9 cellular contexts compared by ENCODE assay signal in the genomic region with DNA sequence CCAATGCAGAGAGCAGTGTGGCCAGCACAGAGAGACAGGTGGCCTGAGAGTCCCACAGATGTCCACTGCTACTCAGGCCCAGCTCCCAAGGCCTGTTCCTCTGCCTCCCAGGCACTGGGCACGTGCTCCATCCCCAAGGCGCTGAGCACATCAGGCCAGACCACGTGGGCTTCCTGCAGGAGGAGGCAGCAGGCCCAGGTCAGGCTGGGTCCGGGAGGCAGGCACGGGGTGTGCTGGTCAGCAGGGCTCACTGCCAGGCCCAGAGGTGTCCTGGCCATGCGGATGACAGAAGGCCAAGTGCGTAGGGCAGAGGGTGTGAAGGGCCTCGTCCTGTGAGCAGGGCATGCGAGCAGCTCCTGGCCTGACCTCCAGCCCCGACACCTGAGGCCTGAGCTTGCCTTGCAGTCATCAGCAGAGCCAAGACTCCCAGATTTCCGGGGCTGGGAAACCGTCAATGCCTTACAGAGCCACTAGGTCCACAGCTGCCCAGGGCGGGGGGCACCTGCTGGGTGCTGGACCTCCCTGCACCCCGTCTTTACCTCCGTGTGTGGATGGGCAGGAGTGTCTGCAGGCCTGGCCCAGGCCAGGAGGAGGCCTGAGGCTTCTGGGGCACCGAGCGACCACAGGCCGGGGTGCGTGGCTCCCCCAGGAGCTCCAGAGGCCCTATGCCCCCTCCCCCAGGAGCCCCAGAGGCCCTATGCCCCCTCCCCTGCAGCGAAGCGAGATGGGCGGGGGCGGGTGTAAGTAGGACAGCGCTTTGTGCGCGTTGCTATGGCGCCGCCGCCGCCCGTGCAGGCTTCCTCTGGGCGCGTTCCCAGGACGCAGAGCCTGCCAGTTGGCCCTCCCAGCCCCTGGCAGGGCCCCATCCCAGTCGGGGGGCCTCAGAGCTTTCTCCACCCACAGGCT. TPM values are rescaled to one million over a fixed set of nuclear protein-coding genes. Genes with fewer than 3 reads are reported as not detected.
A peak's percentile ranks its signal among the peaks of the same experiment; 100 is the strongest.
DNase-seq lines count a peak whose midpoint lies in the region; ATAC-seq and TF ChIP-seq lines count a peak whose summit lies in the region.
"Had no signal": no experiment of that assay in that cellular context is flagged by ENCODE, and none has a peak within 500 bp of the region (broad histone marks: within the 10 kb centered on the region; RNA-seq: fewer than 3 reads in every experiment).

No MANE protein-coding gene starts in this region.

- no peak for DNase-seq in HFFc6
- DNase-seq in ascending aorta (ENCODE audit: low spot score in 2 of 2) = no peak
- peak; percentile 86 for DNase-seq in sigmoid colon
- no peak for DNase-seq in central memory CD4-positive, alpha-beta T cell
- no peak for DNase-seq in ACHN
- DNase-seq in NCI-H128 (lab: John Stamatoyannopoulos, UW; ENCODE audit: unreplicated experiment) = no peak
- DNase-seq in natural killer cell = no peak
- DNase-seq: NCI-H226 had no signal

- no peak for TF ChIP-seq POLR2A in sigmoid colon (IDR thresholded peaks at IDR 0.05)

- ATAC-seq in natural killer cell = no peak

- TF ChIP-seq CTCF in HFFc6 (IDR thresholded peaks at IDR 0.05) (peak; percentile 17; the same call in 1 of the 2 replicates), ascending aorta (IDR thresholded peaks at IDR 0.05) (no peak), sigmoid colon (IDR thresholded peaks at IDR 0.05) (peak in 1 of 4 experiments; percentile 16), natural killer cell (IDR thresholded peaks at IDR 0.05) (no peak)

- H3K27ac ChIP-seq in ascending aorta = peak overlapping the region; percentile 66 to 88
- H3K27ac ChIP-seq in layer of hippocampus (ENCODE audit: low read depth, low read length) = peak overlapping the region; percentile 93
- peak overlapping the region; percentile 92 to 98 (median 94) for H3K27ac ChIP-seq in sigmoid colon

- H3K27ac Mint-ChIP-seq in HFFc6 = no peak overlapping the region
- H3K27ac Mint-ChIP-seq in natural killer cell = no peak overlapping the region

- no peaks in the 10 kb centered on the region for H3K9me3 ChIP-seq in ascending aorta
- H3K9me3 ChIP-seq in sigmoid colon = no peaks in the 10 kb centered on the region

- H3K9me3 Mint-ChIP-seq in HFFc6 (no peaks in the 10 kb centered on the region), natural killer cell (no peaks in the 10 kb centered on the region)

- WGBS in sigmoid colon, 2 donors = 46 to 75% methylated on average over 35 of the region's 35 CpGs

- H3K4me3 ChIP-seq in ascending aorta (no peak overlapping the region), sigmoid colon (peak overlapping the region in 1 of 4 donors; percentile 3)

- H3K27me3 Mint-ChIP-seq in HFFc6 (ENCODE audit: insufficient read depth) = peaks cover 4% of the 10 kb centered on the region
- peaks cover 0 to 2% of the 10 kb centered on the region in 2 donors for H3K27me3 Mint-ChIP-seq in natural killer cell (ENCODE audit: low read depth in 2 of 2)

- no peak for TF ChIP-seq EP300 in sigmoid colon (IDR thresholded peaks at IDR 0.05)

- intact Hi-C loops in ascending aorta (cut with DNase I) = no loop called here
- intact Hi-C loops in sigmoid colon (cut with DNase I) = no loop called here
- intact Hi-C loops in natural killer cell (cut with micrococcal nuclease) = no loop called here

- peaks cover 54 to 64% of the 10 kb centered on the region in 2 donors for H3K4me1 ChIP-seq in ascending aorta
- H3K4me1 ChIP-seq in sigmoid colon = peaks cover 0 to 93% (median 90%) of the 10 kb centered on the region in 4 donors

- peaks cover 15% of the 10 kb centered on the region for H3K4me1 Mint-ChIP-seq in HFFc6 (ENCODE audit: low read depth)
- peaks cover 0 to 5% of the 10 kb centered on the region in 2 donors for H3K4me1 Mint-ChIP-seq in natural killer cell

- H3K36me3 Mint-ChIP-seq in HFFc6 (ENCODE audit: low read depth) = no peaks in the 10 kb centered on the region
- H3K36me3 Mint-ChIP-seq in natural killer cell = no peaks in the 10 kb centered on the region

- H3K27me3 ChIP-seq in ascending aorta = no peaks in the 10 kb centered on the region
- H3K27me3 ChIP-seq in layer of hippocampus (ENCODE audit: control insufficient read depth, insufficient read depth, low read length) = no peaks in the 10 kb centered on the region
- H3K27me3 ChIP-seq in sigmoid colon = no peaks in the 10 kb centered on the region

- no peak overlapping the region for H3K4me3 Mint-ChIP-seq in HFFc6
- H3K4me3 Mint-ChIP-seq in natural killer cell = no peak overlapping the region

- in situ Hi-C loops in ACHN (cut with HindIII; ENCODE audit: low pct_ligation_motif_present, low pct_unique_long_range_greater_than_20kb, low sequenced_read_pairs) = no loop called here

- H3K36me3 ChIP-seq in ascending aorta (no peaks in the 10 kb centered on the region), sigmoid colon (no peaks in the 10 kb centered on the region)

RNA-seq across cellular contexts. Expression of a gene that starts 15.0 kb away (rescaled TPM):
- total RNA-seq in HFFc6 (2021; fragmentation: NEBNext Ultra II Directional; extraction: Animal tissue kit (Norgen Biotek cat#: 25700)) = 10 to 100 TPM; 12.0 to 14.9 (median 13.4) TPM
- total RNA-seq in ascending aorta (31.2 TPM), sigmoid colon (10 to 100 TPM; 20.2 to 27.2 (median 22.7) TPM), natural killer cell (1 to 10 TPM; 8.1 to 9.4 (median 9.1) TPM)
- polyA plus RNA-seq in sigmoid colon = 10 to 100 TPM in 1 of 3 donors, 1 to 10 TPM in 2; 4.2 to 18.1 (median 8.4) TPM

RNA-seq across cellular contexts. Expression of a gene that starts 18.5 kb away (rescaled TPM):
- total RNA-seq in HFFc6 (2021; fragmentation: NEBNext Ultra II Directional; extraction: Animal tissue kit (Norgen Biotek cat#: 25700)) = 10 to 100 TPM; 22.6 to 25.8 (median 23.6) TPM
- total RNA-seq in ascending aorta (7.1 TPM), sigmoid colon (10 to 100 TPM; 18.6 to 27.1 (median 24.9) TPM), natural killer cell (10 to 100 TPM; 36.1 to 48.0 (median 47.0) TPM)
- polyA plus RNA-seq in sigmoid colon = 10 to 100 TPM; 13.2 to 15.6 (median 14.6) TPM

RNA-seq across cellular contexts. Expression of a gene that starts 18.8 kb away (rescaled TPM):
- 10 to 100 TPM; 38.7 to 54.8 (median 46.9) TPM for total RNA-seq in HFFc6 (2021; fragmentation: NEBNext Ultra II Directional; extraction: Animal tissue kit (Norgen Biotek cat#: 25700))
- total RNA-seq in ascending aorta (37.7 TPM), sigmoid colon (10 to 100 TPM; 35.7 to 39.0 (median 37.5) TPM), natural killer cell (10 to 100 TPM; 22.2 to 32.0 (median 24.9) TPM)
- 10 to 100 TPM; 33.9 to 67.3 (median 65.7) TPM for polyA plus RNA-seq in sigmoid colon

RNA-seq across cellular contexts. Expression of a gene that starts 21.3 kb away (rescaled TPM):
- total RNA-seq in HFFc6 (2021; fragmentation: NEBNext Ultra II Directional; extraction: Animal tissue kit (Norgen Biotek cat#: 25700)) = 10 to 100 TPM; 16.6 to 31.3 (median 19.4) TPM
- total RNA-seq in ascending aorta (144 TPM), sigmoid colon (1,000 to 10,000 TPM; 1,303 to 1,696 (median 1,494) TPM), natural killer cell (10 to 100 TPM in 1 of 3 donors, 1 to 10 TPM in 2; 4.0 to 37.4 (median 9.0) TPM)
- 1,000 to 10,000 TPM in 2 of 3 donors, 100 to 1,000 TPM in 1; 905 to 2,176 (median 1,086) TPM for polyA plus RNA-seq in sigmoid colon
